ENCODE assay signal across 1 cellular context in the genomic region with DNA sequence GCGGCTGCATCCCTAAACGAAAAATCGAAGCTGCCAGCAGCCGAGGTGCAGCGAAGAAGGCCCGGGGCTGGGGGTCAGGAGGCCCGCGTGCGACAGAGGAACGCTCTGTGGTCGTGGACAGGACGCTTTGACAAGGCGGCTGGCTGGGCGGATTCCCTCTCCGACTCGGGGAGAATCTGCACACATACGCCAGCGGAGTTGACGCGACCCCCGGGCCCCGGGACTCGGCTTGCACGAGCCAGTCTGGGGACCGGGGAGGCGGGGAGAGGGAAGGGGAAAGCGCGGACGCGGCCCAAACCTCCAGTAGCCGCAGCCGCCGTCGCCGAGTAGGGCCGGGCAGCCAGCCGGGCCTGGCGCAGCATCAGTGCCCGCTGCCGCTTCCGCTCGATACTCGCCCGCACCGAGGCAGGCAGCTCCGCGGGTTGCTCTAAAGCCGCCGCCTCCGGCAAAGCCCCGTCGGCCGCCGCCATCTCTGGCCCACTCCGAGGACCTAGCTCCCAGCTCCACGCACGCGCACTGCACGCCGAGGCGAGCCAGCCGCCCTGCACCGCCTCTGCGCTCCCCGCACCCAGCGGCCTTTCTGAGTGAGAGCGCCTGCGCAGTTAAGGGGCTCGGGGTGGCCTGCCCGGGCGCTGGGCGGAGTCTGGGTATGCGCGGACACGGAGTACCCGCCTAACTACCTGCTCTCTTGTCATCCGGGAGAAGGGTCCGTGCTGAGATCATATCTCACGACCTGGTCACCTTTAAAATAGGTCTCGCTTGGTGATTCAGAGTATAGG.
TF ChIP-seq lines count a peak whose summit lies in the region.

A gene (minus strand): TSS at position 518 of the 779 bp plus-strand sequence. CDS start 48 bp downstream, at position 470.

TF ChIP-seq in HepG2, 621 proteins besides CTCF, POLR2A, EP300 and RAD21 (continued from another document and continues in another):
- TF ChIP-seq SOX6 (IDR thresholded peaks at IDR 0.05) (no peak), SOX6 (CRISPR knock-in tag; IDR thresholded peaks at IDR 0.05) (peak; percentile 43; the same call in 1 of the 2 replicates), PRPF4 (IDR thresholded peaks at IDR 0.05; ENCODE audit: low read depth, low read length, poor library complexity, severe bottlenecking) (no peak), PCBP2 (optimal IDR thresholded peaks at IDR 0.05; ENCODE audit: low read depth, low read length, poor library complexity, severe bottlenecking) (no peak), HDAC1 (CRISPR knock-in tag; IDR thresholded peaks at IDR 0.05) (peak; percentile 88), ZNF703 (CRISPR knock-in tag; IDR thresholded peaks at IDR 0.05; ENCODE audit: borderline replicate concordance) (peak; percentile 78; the same call in 1 of the 2 replicates), ZNF7 (CRISPR knock-in tag; IDR thresholded peaks at IDR 0.05) (no peak), ZNF343 (CRISPR knock-in tag; IDR thresholded peaks at IDR 0.05) (0 out of 2 replicates have a peak, but pooled peaks have one; percentile 40), ZNF776 (CRISPR knock-in tag; IDR thresholded peaks at IDR 0.05) (peak; percentile 92; the same call in 1 of the 2 replicates), NCOR1 (IDR thresholded peaks at IDR 0.05; ENCODE audit: borderline replicate concordance, low read length) (no peak), ASH2L (IDR thresholded peaks at IDR 0.05; ENCODE audit: insufficient read length, low read depth, low read length) (peak; percentile 92), SALL2 (CRISPR knock-in tag; IDR thresholded peaks at IDR 0.05) (peak; percentile 64; the same call in 1 of the 2 replicates), MED13 (CRISPR knock-in tag; IDR thresholded peaks at IDR 0.05) (0 out of 2 replicates have a peak, but pooled peaks have one; percentile 50), TBX3 (IDR thresholded peaks at IDR 0.05; ENCODE audit: borderline replicate concordance) (no peak), REPIN1 (CRISPR knock-in tag; IDR thresholded peaks at IDR 0.05; ENCODE audit: borderline replicate concordance, low read depth) (no peak; the same call in none of the 2 replicates), NKX3-1 (CRISPR knock-in tag; IDR thresholded peaks at IDR 0.05) (no peak), HMGA1 (CRISPR knock-in tag; conservative IDR thresholded peaks at IDR 0.05) (no peak), MEIS1 (CRISPR knock-in tag; IDR thresholded peaks at IDR 0.05; ENCODE audit: borderline replicate concordance) (peak; percentile 90), PCBP1 (IDR thresholded peaks at IDR 0.05; ENCODE audit: borderline replicate concordance, low read depth, low read length) (0 out of 2 replicates have a peak, but pooled peaks have one; percentile 71), ZNF282 (IDR thresholded peaks at IDR 0.05; ENCODE audit: partially characterized antibody) (no peak), ZNF781 (CRISPR knock-in tag; IDR thresholded peaks at IDR 0.05; ENCODE audit: borderline replicate concordance, not compliant biosample characterization) (peak; percentile 50), KMT2B (CRISPR knock-in tag; IDR thresholded peaks at IDR 0.05) (peak; percentile 81), MTF2 (CRISPR knock-in tag; IDR thresholded peaks at IDR 0.05; ENCODE audit: borderline replicate concordance) (peak; percentile 84; the same call in 1 of the 2 replicates), SATB2 (CRISPR knock-in tag; IDR thresholded peaks at IDR 0.05) (no peak), ATRX (CRISPR knock-in tag; IDR thresholded peaks at IDR 0.05; ENCODE audit: borderline replicate concordance) (no peak), ZNF263 (CRISPR knock-in tag; IDR thresholded peaks at IDR 0.05) (no peak), ZNF564 (CRISPR knock-in tag; IDR thresholded peaks at IDR 0.05) (peak; percentile 80), ZSCAN25 (CRISPR knock-in tag; IDR thresholded peaks at IDR 0.05) (peak; percentile 88), ZNF180 (CRISPR knock-in tag; IDR thresholded peaks at IDR 0.05; ENCODE audit: borderline replicate concordance, low read depth) (no peak), ZNF780A (CRISPR knock-in tag; IDR thresholded peaks at IDR 0.05) (peak; percentile 79; the same call in 1 of the 2 replicates), CAMTA2 (CRISPR knock-in tag; IDR thresholded peaks at IDR 0.05; ENCODE audit: borderline replicate concordance) (no peak), IKZF1 (IDR thresholded peaks at IDR 0.05) (no peak), ZBTB38 (CRISPR knock-in tag; IDR thresholded peaks at IDR 0.05) (peak; percentile 76), TCF12 (IDR thresholded peaks at IDR 0.05) (no peak), TCF12 (CRISPR knock-in tag; IDR thresholded peaks at IDR 0.05) (peak; percentile 77; the same call in 1 of the 2 replicates), GTF2F1 (IDR thresholded peaks at IDR 0.05; ENCODE audit: low read length) (no peak), HNF4A (CRISPR knock-in tag; IDR thresholded peaks at IDR 0.05) (no peak), ZNF570 (CRISPR knock-in tag; IDR thresholded peaks at IDR 0.05; ENCODE audit: borderline replicate concordance) (no peak), ZFP36L2 (CRISPR knock-in tag; IDR thresholded peaks at IDR 0.05) (no peak), ZNF451 (CRISPR knock-in tag; IDR thresholded peaks at IDR 0.05) (peak; percentile 45; the same call in 1 of the 2 replicates), ZNF652 (CRISPR knock-in tag; IDR thresholded peaks at IDR 0.05; ENCODE audit: borderline replicate concordance, low read depth) (no peak), ZNF772 (CRISPR knock-in tag; IDR thresholded peaks at IDR 0.05) (no peak), HOXA3 (CRISPR knock-in tag; IDR thresholded peaks at IDR 0.05) (peak; percentile 71), SETDB1 (CRISPR knock-in tag; IDR thresholded peaks at IDR 0.05; ENCODE audit: borderline replicate concordance) (no peak), ZNF333 (CRISPR knock-in tag; IDR thresholded peaks at IDR 0.05; ENCODE audit: borderline replicate concordance) (peak; percentile 87)
- TF ChIP-seq, protein P1, sequence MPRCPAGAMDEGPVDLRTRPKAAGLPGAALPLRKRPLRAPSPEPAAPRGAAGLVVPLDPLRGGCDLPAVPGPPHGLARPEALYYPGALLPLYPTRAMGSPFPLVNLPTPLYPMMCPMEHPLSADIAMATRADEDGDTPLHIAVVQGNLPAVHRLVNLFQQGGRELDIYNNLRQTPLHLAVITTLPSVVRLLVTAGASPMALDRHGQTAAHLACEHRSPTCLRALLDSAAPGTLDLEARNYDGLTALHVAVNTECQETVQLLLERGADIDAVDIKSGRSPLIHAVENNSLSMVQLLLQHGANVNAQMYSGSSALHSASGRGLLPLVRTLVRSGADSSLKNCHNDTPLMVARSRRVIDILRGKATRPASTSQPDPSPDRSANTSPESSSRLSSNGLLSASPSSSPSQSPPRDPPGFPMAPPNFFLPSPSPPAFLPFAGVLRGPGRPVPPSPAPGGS (CRISPR knock-in tag; IDR thresholded peaks at IDR 0.05): peak; percentile 94
- TF ChIP-seq, protein P2, sequence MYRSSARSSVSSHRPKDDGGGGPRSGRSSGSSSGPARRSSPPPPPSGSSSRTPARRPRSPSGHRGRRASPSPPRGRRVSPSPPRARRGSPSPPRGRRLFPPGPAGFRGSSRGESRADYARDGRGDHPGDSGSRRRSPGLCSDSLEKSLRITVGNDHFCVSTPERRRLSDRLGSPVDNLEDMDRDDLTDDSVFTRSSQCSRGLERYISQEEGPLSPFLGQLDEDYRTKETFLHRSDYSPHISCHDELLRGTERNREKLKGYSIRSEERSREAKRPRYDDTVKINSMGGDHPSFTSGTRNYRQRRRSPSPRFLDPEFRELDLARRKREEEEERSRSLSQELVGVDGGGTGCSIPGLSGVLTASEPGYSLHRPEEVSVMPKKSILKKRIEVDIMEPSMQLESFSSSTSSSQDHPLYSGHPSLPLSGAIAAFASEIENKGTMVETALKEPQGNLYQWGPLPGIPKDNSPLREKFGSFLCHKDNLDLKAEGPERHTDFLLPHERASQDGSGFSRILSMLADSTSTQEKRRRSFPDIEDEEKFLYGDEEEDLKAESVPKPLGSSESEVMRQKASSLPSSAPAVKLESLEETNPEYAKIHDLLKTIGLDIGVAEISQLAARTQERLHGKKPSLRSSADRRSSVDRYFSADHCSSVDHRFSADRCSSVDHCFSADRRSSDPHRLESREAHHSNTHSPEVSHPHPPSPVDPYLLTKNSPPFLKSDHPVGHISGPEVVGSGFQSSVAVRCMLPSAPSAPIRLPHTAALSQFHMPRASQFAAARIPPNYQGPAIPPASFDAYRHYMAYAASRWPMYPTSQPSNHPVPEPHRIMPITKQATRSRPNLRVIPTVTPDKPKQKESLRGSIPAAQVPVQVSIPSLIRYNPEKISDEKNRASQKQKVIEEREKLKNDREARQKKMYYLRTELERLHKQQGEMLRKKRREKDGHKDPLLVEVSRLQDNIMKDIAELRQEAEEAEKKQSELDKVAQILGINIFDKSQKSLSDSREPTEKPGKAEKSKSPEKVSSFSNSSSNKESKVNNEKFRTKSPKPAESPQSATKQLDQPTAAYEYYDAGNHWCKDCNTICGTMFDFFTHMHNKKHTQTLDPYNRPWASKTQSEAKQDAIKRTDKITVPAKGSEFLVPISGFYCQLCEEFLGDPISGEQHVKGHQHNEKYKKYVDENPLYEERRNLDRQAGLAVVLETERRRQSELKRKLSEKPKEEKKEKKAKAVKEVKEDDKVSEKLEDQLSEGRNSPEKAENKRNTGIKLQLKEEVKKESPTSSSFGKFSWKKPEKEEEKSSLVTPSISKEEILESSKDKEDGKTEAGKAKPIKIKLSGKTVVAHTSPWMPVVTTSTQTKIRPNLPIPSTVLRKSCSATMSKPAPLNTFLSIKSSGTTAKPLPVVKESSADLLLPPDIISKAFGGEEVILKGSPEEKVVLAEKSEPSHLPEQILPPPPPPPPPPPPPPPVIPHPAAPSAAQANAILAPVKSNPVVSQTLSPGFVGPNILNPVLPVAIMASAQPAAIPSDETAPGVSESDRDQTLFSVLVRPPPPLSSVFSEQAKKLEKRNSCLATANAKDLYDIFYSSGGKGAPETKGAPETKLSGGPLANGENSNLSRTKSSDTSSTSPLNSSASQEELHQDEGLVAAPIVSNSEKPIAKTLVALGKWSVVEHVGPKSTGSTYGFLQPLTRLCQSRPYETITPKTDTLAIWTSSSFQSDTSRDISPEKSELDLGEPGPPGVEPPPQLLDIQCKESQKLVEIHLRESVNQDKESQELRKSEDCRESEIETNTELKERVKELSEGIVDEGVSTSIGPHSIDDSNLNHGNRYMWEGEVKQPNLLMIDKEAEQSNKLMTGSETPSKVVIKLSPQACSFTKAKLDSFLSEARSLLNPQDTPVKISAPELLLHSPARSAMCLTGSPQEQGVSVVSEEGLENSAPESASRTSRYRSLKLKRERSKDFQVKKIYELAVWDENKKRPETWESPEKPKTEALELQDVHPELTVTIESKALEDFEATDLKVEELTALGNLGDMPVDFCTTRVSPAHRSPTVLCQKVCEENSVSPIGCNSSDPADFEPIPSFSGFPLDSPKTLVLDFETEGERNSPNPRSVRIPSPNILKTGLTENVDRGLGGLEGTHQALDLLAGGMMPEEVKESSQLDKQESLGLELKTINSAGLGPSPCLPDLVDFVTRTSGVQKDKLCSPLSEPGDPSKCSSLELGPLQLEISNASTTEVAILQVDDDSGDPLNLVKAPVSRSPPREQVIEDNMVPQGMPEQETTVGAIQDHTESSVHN (CRISPR knock-in tag; IDR thresholded peaks at IDR 0.05): no peak
- TF ChIP-seq, protein P3, sequence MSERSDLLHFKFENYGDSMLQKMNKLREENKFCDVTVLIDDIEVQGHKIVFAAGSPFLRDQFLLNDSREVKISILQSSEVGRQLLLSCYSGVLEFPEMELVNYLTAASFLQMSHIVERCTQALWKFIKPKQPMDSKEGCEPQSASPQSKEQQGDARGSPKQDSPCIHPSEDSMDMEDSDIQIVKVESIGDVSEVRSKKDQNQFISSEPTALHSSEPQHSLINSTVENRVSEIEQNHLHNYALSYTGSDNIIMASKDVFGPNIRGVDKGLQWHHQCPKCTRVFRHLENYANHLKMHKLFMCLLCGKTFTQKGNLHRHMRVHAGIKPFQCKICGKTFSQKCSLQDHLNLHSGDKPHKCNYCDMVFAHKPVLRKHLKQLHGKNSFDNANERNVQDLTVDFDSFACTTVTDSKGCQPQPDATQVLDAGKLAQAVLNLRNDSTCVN (CRISPR knock-in tag; IDR thresholded peaks at IDR 0.05; ENCODE audit: borderline replicate concordance): no peak
- TF ChIP-seq, protein P4, sequence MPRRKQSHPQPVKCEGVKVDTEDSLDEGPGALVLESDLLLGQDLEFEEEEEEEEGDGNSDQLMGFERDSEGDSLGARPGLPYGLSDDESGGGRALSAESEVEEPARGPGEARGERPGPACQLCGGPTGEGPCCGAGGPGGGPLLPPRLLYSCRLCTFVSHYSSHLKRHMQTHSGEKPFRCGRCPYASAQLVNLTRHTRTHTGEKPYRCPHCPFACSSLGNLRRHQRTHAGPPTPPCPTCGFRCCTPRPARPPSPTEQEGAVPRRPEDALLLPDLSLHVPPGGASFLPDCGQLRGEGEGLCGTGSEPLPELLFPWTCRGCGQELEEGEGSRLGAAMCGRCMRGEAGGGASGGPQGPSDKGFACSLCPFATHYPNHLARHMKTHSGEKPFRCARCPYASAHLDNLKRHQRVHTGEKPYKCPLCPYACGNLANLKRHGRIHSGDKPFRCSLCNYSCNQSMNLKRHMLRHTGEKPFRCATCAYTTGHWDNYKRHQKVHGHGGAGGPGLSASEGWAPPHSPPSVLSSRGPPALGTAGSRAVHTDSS (CRISPR knock-in tag; conservative IDR thresholded peaks at IDR 0.05): no peak
- TF ChIP-seq, protein P5, sequence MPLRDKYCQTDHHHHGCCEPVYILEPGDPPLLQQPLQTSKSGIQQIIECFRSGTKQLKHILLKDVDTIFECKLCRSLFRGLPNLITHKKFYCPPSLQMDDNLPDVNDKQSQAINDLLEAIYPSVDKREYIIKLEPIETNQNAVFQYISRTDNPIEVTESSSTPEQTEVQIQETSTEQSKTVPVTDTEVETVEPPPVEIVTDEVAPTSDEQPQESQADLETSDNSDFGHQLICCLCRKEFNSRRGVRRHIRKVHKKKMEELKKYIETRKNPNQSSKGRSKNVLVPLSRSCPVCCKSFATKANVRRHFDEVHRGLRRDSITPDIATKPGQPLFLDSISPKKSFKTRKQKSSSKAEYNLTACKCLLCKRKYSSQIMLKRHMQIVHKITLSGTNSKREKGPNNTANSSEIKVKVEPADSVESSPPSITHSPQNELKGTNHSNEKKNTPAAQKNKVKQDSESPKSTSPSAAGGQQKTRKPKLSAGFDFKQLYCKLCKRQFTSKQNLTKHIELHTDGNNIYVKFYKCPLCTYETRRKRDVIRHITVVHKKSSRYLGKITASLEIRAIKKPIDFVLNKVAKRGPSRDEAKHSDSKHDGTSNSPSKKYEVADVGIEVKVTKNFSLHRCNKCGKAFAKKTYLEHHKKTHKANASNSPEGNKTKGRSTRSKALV (CRISPR knock-in tag; IDR thresholded peaks at IDR 0.05): peak; percentile 42; the same call in 1 of the 2 replicates
- TF ChIP-seq, protein P6, sequence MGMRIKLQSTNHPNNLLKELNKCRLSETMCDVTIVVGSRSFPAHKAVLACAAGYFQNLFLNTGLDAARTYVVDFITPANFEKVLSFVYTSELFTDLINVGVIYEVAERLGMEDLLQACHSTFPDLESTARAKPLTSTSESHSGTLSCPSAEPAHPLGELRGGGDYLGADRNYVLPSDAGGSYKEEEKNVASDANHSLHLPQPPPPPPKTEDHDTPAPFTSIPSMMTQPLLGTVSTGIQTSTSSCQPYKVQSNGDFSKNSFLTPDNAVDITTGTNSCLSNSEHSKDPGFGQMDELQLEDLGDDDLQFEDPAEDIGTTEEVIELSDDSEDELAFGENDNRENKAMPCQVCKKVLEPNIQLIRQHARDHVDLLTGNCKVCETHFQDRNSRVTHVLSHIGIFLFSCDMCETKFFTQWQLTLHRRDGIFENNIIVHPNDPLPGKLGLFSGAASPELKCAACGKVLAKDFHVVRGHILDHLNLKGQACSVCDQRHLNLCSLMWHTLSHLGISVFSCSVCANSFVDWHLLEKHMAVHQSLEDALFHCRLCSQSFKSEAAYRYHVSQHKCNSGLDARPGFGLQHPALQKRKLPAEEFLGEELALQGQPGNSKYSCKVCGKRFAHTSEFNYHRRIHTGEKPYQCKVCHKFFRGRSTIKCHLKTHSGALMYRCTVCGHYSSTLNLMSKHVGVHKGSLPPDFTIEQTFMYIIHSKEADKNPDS (CRISPR knock-in tag; IDR thresholded peaks at IDR 0.05): peak; percentile 92; the same call in 1 of the 2 replicates
